In genomic region chrX:68829594-68830485, GRCh38 we compare ENCODE assay signal across 7 cellular contexts. TPM values are rescaled to one million over a fixed set of nuclear protein-coding genes. Genes with fewer than 3 reads are reported as not detected.
DNase-seq lines count a peak whose midpoint lies in the region; ATAC-seq and TF ChIP-seq lines count a peak whose summit lies in the region.

No MANE protein-coding gene starts in this region.

- H3K27me3 ChIP-seq in GM23338 (ENCODE audit: insufficient read depth) (peaks cover 93% of the 10 kb centered on the region), duodenal mucosa (ENCODE audit: control insufficient read depth in 1 of 2, insufficient read depth in 2 of 2, low read length in 2 of 2) (no peaks in the 10 kb centered on the region), upper lobe of left lung (no peaks in the 10 kb centered on the region)

- no peaks in the 10 kb centered on the region for H3F3A ChIP-seq in GM23338 (replicated peaks; ENCODE audit: low read depth)

- peaks cover 66% of the 10 kb centered on the region for H3K27me3 Mint-ChIP-seq in GM23338 (ENCODE audit: insufficient read depth, low read depth, poor library complexity)

- H3K4me3 Mint-ChIP-seq in GM23338: peak overlapping the region; percentile 71

- peak overlapping the region; percentile 60 for H3K4me3 ChIP-seq in GM23338
- peak overlapping the region; percentile 74 to 82 for H3K4me3 ChIP-seq in duodenal mucosa (ENCODE audit: low read depth in 1 of 2, low read length in 2 of 2)
- peak overlapping the region; percentile 64 to 82 (median 68) for H3K4me3 ChIP-seq in upper lobe of left lung

- H3K27ac Mint-ChIP-seq in GM23338: no peak overlapping the region

- 0 to 41% methylated on average over 5 to 67 of the region's 74 CpGs for WGBS in upper lobe of left lung, 2 donors

- TF ChIP-seq POLR2A in upper lobe of left lung (IDR thresholded peaks at IDR 0.05): no peak

- H3K4me2 ChIP-seq in GM23338: peak overlapping the region; percentile 86

- no peaks in the 10 kb centered on the region for H3K36me3 ChIP-seq in GM23338 (ENCODE audit: insufficient read depth)
- no peaks in the 10 kb centered on the region for H3K36me3 ChIP-seq in duodenal mucosa (ENCODE audit: control insufficient read depth in 1 of 2, insufficient read depth in 2 of 2, low read length in 2 of 2)
- H3K36me3 ChIP-seq in upper lobe of left lung: no peaks in the 10 kb centered on the region

- no peaks in the 10 kb centered on the region for H3K9me2 ChIP-seq in GM23338 (ENCODE audit: insufficient read depth)

- CTCF ChIA-PET in RWPE1 (lab: Yijun Ruan, JAX): interaction anchor here (0.6 to 3.1 kb wide), 5 partner anchors 23 to 392 kb away, joined by 3 to 37 read pairs (median 3); no protein-coding TSS in a partner anchor

- peak overlapping the region; percentile 74 to 78 for H3K9ac ChIP-seq in duodenal mucosa (ENCODE audit: low read depth in 1 of 2, low read length in 2 of 2)

- H3K4me1 Mint-ChIP-seq in GM23338: peaks cover 18% of the 10 kb centered on the region; the same call in 2 of the 3 replicates

- no peak for TF ChIP-seq EP300 in upper lobe of left lung (IDR thresholded peaks at IDR 0.05)

- H3K79me2 ChIP-seq in GM23338 (replicated peaks; ENCODE audit: insufficient read depth): no peaks in the 10 kb centered on the region

- ATAC-seq in GM23338: peak; percentile 8
- ATAC-seq in upper lobe of left lung (ENCODE audit: low FRiP score in 2 of 2): peak in 1 of 2 donors; percentile 41

- no peak overlapping the region for H3K27ac ChIP-seq in GM23338 (ENCODE audit: low read depth)
- peak overlapping the region; percentile 92 for H3K27ac ChIP-seq in RWPE1
- H3K27ac ChIP-seq in duodenal mucosa (ENCODE audit: low read depth, low read length): peak overlapping the region; percentile 66
- H3K27ac ChIP-seq in upper lobe of left lung: peak overlapping the region; percentile 80 to 92 (median 90)

- DNase-seq in GM23338 (ENCODE audit: low spot score) (peak; percentile 27), RWPE1 (ENCODE audit: low spot score) (no peak), mesenteric fat pad (ENCODE audit: low spot score) (peak; percentile 88), upper lobe of left lung (peak in 1 of 2 donors; percentile 23), SKM-1 (lab: John Stamatoyannopoulos, UW; ENCODE audit: unreplicated experiment) (no peak), NCI-H1436 treated with DMSO at 0.1 percent for 48 hours (lab: John Stamatoyannopoulos, UW) (no peak)

- H3K36me3 Mint-ChIP-seq in GM23338 (ENCODE audit: low read depth): no peaks in the 10 kb centered on the region

- H3K9me3 ChIP-seq in duodenal mucosa (ENCODE audit: control insufficient read depth in 1 of 2, low read length in 2 of 2) (no peaks in the 10 kb centered on the region), upper lobe of left lung (no peaks in the 10 kb centered on the region)

- H2AFZ ChIP-seq in GM23338: no peak overlapping the region

- POLR2A ChIA-PET in RWPE1 (lab: Yijun Ruan, JAX; ENCODE audit: low non-redundant PET): interaction anchor here (1.2 to 2.7 kb wide), 3 partner anchors 13 to 323 kb away, joined by 3 to 14 read pairs (median 4); no protein-coding TSS in a partner anchor

- H3K4me1 ChIP-seq in GM23338 (ENCODE audit: insufficient read depth): peaks cover 16% of the 10 kb centered on the region; the same call in 1 of the 2 replicates
- H3K4me1 ChIP-seq in duodenal mucosa (ENCODE audit: control insufficient read depth in 1 of 2, insufficient read depth in 2 of 2, low read length in 2 of 2): peaks cover 13 to 21% of the 10 kb centered on the region in 2 donors
- H3K4me1 ChIP-seq in upper lobe of left lung: peaks cover 0 to 9% (median 0%) of the 10 kb centered on the region in 4 donors

- no peak for TF ChIP-seq CTCF in GM23338 (conservative IDR thresholded peaks at IDR 0.05; ENCODE audit: low read depth in 2 of 2)
- no peak for TF ChIP-seq CTCF in RWPE1 (conservative IDR thresholded peaks at IDR 0.05; ENCODE audit: low read depth)
- TF ChIP-seq CTCF in upper lobe of left lung (IDR thresholded peaks at IDR 0.05): no peak

- H4K20me1 ChIP-seq in GM23338 (replicated peaks; ENCODE audit: insufficient read depth): no peaks in the 10 kb centered on the region; the same call in 1 of the 2 replicates

- H3K9me3 Mint-ChIP-seq in GM23338: no peaks in the 10 kb centered on the region

TF ChIP-seq in GM23338, 12 proteins besides CTCF, POLR2A, EP300 and RAD21:
- no peak for TF ChIP-seq ZNF114 (CRISPR knock-in tag; IDR thresholded peaks at IDR 0.05)
- no peak for TF ChIP-seq ZNF331 (CRISPR knock-in tag; IDR thresholded peaks at IDR 0.05; ENCODE audit: low read depth)
- peak; percentile 69 for TF ChIP-seq EZH2 (IDR thresholded peaks at IDR 0.05; ENCODE audit: low read depth, unreplicated experiment)
- no peak for TF ChIP-seq JUNB (IDR thresholded peaks at IDR 0.05; ENCODE audit: unreplicated experiment)
- TF ChIP-seq CREB1 (CRISPR knock-in tag; IDR thresholded peaks at IDR 0.05; ENCODE audit: low read depth): no peak
- no peak for TF ChIP-seq REST (IDR thresholded peaks at IDR 0.05; ENCODE audit: unreplicated experiment)
- TF ChIP-seq ETS1 (IDR thresholded peaks at IDR 0.05): no peak
- TF ChIP-seq EZH2phosphoT487 (IDR thresholded peaks at IDR 0.05; ENCODE audit: unreplicated experiment): no peak

RNA-seq across cellular contexts. Expression of gene EFNB1, which starts 1.0 kb away (rescaled TPM):
- 2.7 and 5.7 TPM in 2 replicates for total RNA-seq in GM23338 (2014; rRNA removed; shearing (Covaris generic))
- 1.3 TPM in 2 replicates for polyA plus RNA-seq in GM23338 (2016; fragmentation: Nextera tagmentation; extraction: Ambion mirVana)
- total RNA-seq in mesenteric fat pad (78.9 TPM), upper lobe of left lung (10 to 100 TPM; 17.8 to 74.7 (median 40.0) TPM)

Comparison
In these comparisons a context has a peak if more than half of its experiments do, and no peak if none do; other contexts are left out.
1. DNase-seq: peak in GM23338 (single experiment) and mesenteric fat pad (single experiment); none in RWPE1 (single experiment), SKM-1 (single experiment) and NCI-H1436 treated with DMSO at 0.1 percent for 48 hours (single experiment).
2. Peak in every context shown above with its lines, with median percentiles within 50 percentile points of each other: H3K4me3 ChIP-seq.